In genomic region chr1:45337630-45338320, GRCh38 we compare ENCODE assay signal across 2 cellular contexts.
A peak's percentile ranks its signal among the peaks of the same experiment; 100 is the strongest.
TF ChIP-seq lines count a peak whose summit lies in the region.

No MANE protein-coding gene starts in this region.

TF ChIP-seq in HepG2, 621 proteins besides CTCF, POLR2A, EP300 and RAD21:
- TF ChIP-seq NFYC (CRISPR knock-in tag; IDR thresholded peaks at IDR 0.05) (no peak), CHD4 (IDR thresholded peaks at IDR 0.05; ENCODE audit: borderline replicate concordance, low read length) (peak; percentile 40; the same call in 1 of the 2 replicates)

TF ChIP-seq in GM12891, 5 proteins besides CTCF, POLR2A, EP300 and RAD21:
- no peak for TF ChIP-seq POLR2AphosphoS5 (IDR thresholded peaks at IDR 0.05; ENCODE audit: low read depth, low read length)
- TF ChIP-seq SPI1 (IDR thresholded peaks at IDR 0.05; ENCODE audit: low read depth, low read length), result no peak
- no peak for TF ChIP-seq POU2F2 (IDR thresholded peaks at IDR 0.05; ENCODE audit: low read depth, low read length)
- no peak for TF ChIP-seq PAX5 (IDR thresholded peaks at IDR 0.05; ENCODE audit: insufficient read depth, low read length, severe bottlenecking)
- no peak for TF ChIP-seq TAF1 (IDR thresholded peaks at IDR 0.05; ENCODE audit: low read depth, low read length)
